Comparison of ENCODE assay signal across 33 cellular contexts in the genomic region with DNA sequence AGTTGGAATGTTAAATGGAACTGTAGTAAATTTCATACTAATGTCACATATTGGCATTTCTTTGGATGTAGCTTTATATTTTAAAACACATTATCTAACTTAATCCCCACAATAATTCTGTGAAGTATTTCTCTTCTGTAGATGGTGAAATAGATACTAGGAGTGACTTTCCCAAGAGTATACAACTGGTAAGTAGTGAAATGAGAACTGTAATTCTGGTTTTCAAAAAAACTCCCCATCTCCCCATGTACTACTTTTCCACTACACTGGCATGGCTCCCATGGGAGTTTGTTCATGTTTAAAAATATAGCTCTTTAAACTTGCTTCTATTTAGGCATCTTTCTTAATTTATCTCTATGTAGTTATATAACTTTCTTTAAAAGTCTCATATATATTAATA. TPM values are rescaled to one million over a fixed set of nuclear protein-coding genes. Genes with fewer than 3 reads are reported as not detected.
"Had no signal": no experiment of that assay in that cellular context is flagged by ENCODE, and none has a peak within 500 bp of the region (broad histone marks: within the 10 kb centered on the region; RNA-seq: fewer than 3 reads in every experiment).

No MANE protein-coding gene starts in this region.

- H3K36me3 ChIP-seq: gastrocnemius medialis, neutrophil, suprapubic skin, thyroid gland had no signal

- H2AFZ ChIP-seq: hepatocyte, parathyroid adenoma had no signal

- H3K27me3 Mint-ChIP-seq: dendritic cell treated with granulocyte-macrophage colony-stimulating factor and Interleukin-4, amounts not matched to agents 40 ng/mL and 50 ng/mL, for 4 days; naive B cell; natural killer cell treated with Interleukin-12 subunit alpha and Interleukin-12 subunit beta and Interleukin-15 and Interleukin-18, amount 100 ng/mL, for 72 hours; progenitor cell of endocrine pancreas; stimulated activated naive CD8-positive, alpha-beta T cell treated with anti-CD3 and anti-CD28 coated beads, Interleukin-15, amount 100 ng/mL, for 72 hours had no signal

- ATAC-seq: esophagus mucosa; gastrocnemius medialis; heart left ventricle; left lobe of liver; mucosa of descending colon; natural killer cell treated with Interleukin-12 subunit alpha and Interleukin-12 subunit beta and Interleukin-15 and Interleukin-18, amount 100 ng/mL, for 72 hours; right lobe of liver; stimulated activated naive CD8-positive, alpha-beta T cell treated with anti-CD3 and anti-CD28 coated beads, Interleukin-15, amount 100 ng/mL, for 72 hours had no signal

- DNase-seq: effector CD8-positive, alpha-beta T cell; endodermal cell; foreskin fibroblast; gastrocnemius medialis; heart left ventricle; kidney; mesenchymal stem cell; mucosa of descending colon; naive B cell; right lobe of liver; small intestine; stimulated activated CD4-positive, alpha-beta T cell treated with anti-CD3 and anti-CD28 coated beads, Interleukin-15, amount 100 ng/mL, for 24 hours; stimulated activated CD4-positive, alpha-beta T cell treated with anti-CD3 and anti-CD28 coated beads, Interleukin-2, amount 100 ng/mL, for 48 hours; stimulated activated naive CD4-positive, alpha-beta T cell; stimulated activated naive CD8-positive, alpha-beta T cell treated with anti-CD3 and anti-CD28 coated beads, Interleukin-15, amount 100 ng/mL, for 72 hours; thyroid gland; trophoblast cell had no signal

- H3K4me3 Mint-ChIP-seq: dendritic cell treated with granulocyte-macrophage colony-stimulating factor and Interleukin-4, amounts not matched to agents 40 ng/mL and 50 ng/mL, for 4 days; endodermal cell; mesothelial cell of epicardium; naive B cell; natural killer cell treated with Interleukin-12 subunit alpha and Interleukin-12 subunit beta and Interleukin-15 and Interleukin-18, amount 100 ng/mL, for 72 hours; neural crest cell; stimulated activated naive CD8-positive, alpha-beta T cell treated with anti-CD3 and anti-CD28 coated beads, Interleukin-15, amount 100 ng/mL, for 72 hours had no signal

- H3K4me1 ChIP-seq: parathyroid adenoma, thyroid gland had no signal

- H3K27me3 ChIP-seq: gastrocnemius medialis, heart left ventricle, hepatocyte, neutrophil, right lobe of liver, suprapubic skin, thyroid gland, vagina had no signal

- H3K79me2 ChIP-seq: parathyroid adenoma had no signal

- H3K4me2 ChIP-seq: hepatocyte had no signal

- H3K9ac ChIP-seq: parathyroid adenoma had no signal

- H3K4me1 Mint-ChIP-seq: neural crest cell had no signal

- H3K4me3 ChIP-seq: gastrocnemius medialis, heart left ventricle, hepatocyte, lung, mucosa of descending colon, right lobe of liver, suprapubic skin, thyroid gland, vagina had no signal

- H3K27ac ChIP-seq: epithelial cell of prostate, gastrocnemius medialis, heart left ventricle, hepatocyte, neutrophil, parathyroid adenoma, suprapubic skin, thyroid gland, vagina had no signal

- H3K27ac Mint-ChIP-seq: dendritic cell treated with granulocyte-macrophage colony-stimulating factor and Interleukin-4, amounts not matched to agents 40 ng/mL and 50 ng/mL, for 4 days; endodermal cell; mesothelial cell of epicardium; progenitor cell of endocrine pancreas; stimulated activated naive CD8-positive, alpha-beta T cell treated with anti-CD3 and anti-CD28 coated beads, Interleukin-15, amount 100 ng/mL, for 72 hours had no signal

- H3K9me3 ChIP-seq: gastrocnemius medialis, heart left ventricle, mucosa of descending colon, neutrophil, right lobe of liver, suprapubic skin, thyroid gland, vagina had no signal

- H3K9me3 Mint-ChIP-seq: dendritic cell treated with granulocyte-macrophage colony-stimulating factor and Interleukin-4, amounts not matched to agents 40 ng/mL and 50 ng/mL, for 4 days; endodermal cell; natural killer cell treated with Interleukin-12 subunit alpha and Interleukin-12 subunit beta and Interleukin-15 and Interleukin-18, amount 100 ng/mL, for 72 hours; stimulated activated naive CD8-positive, alpha-beta T cell treated with anti-CD3 and anti-CD28 coated beads, Interleukin-15, amount 100 ng/mL, for 72 hours had no signal

- FAIRE-seq: kidney, small intestine had no signal

RNA-seq across cellular contexts. Expression of gene WDR64, which starts 22.1 kb away (rescaled TPM):
- total RNA-seq: endodermal cell; esophagus mucosa; heart left ventricle; kidney; lung; mesothelial cell of epicardium; natural killer cell treated with Interleukin-12 subunit alpha and Interleukin-12 subunit beta and Interleukin-15 and Interleukin-18, amount 100 ng/mL, for 72 hours; neural crest cell; omental fat pad; suprapubic skin; thyroid gland; ureter; vagina had no signal
- polyA plus RNA-seq: heart left ventricle, hepatocyte, lung, small intestine had no signal
